ENCODE assay signal across 8 cellular contexts in the genomic region with DNA sequence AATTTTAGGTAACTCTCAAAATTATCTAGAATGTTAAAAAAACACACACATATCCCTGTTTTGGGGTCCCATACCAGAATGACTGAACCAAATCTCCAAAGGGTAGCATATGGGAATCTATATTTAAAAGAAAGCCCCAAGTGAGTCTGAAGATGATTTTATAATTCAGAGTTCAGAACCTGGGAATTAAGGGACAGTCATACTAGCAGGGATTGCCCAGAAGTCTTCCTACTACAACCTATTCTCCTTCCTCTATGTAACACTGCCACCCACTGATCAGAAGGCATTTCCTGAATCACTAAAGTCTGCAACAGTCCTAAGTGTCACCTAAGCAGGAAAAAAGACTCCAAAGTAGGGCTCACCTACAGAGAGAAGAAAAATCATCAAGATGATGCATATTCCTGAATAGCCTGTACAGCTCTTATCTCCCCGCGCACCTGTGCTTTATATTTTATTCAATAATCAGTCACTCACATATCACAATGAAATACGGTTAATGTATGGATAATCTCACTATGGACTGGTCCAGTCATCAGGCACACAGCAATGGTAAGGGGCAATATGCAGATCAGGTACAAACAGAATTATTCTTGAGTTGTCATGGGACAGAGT. TPM values are rescaled to one million over a fixed set of nuclear protein-coding genes. Genes with fewer than 3 reads are reported as not detected.
A peak's percentile ranks its signal among the peaks of the same experiment; 100 is the strongest.
DNase-seq lines count a peak whose midpoint lies in the region; ATAC-seq and TF ChIP-seq lines count a peak whose summit lies in the region.

No MANE protein-coding gene starts in this region.

- peak; percentile 47 for TF ChIP-seq CTCF in BJ (IDR thresholded peaks at IDR 0.05; ENCODE audit: insufficient read depth, low read depth, low read length)

- peak; percentile 34 for ATAC-seq in GM18498 (IDR thresholded peaks at IDR 0.05; ENCODE audit: unreplicated experiment)
- ATAC-seq in HG02852 (IDR thresholded peaks at IDR 0.05; ENCODE audit: unreplicated experiment): peak; percentile 27

- POLR2A ChIA-PET in BJ (lab: Charles Lee): no interaction called here

- no peaks in the 10 kb centered on the region for H3K27me3 ChIP-seq in BJ (ENCODE audit: control insufficient read depth, insufficient read depth, low read length)

- DNase-seq in BJ (ENCODE audit: low read depth): no peak
- DNase-seq in OCI-M1 (lab: John Stamatoyannopoulos, UW): peak; percentile 80
- DNase-seq in dermis blood vessel endothelial cell: peak; percentile 80
- peak; percentile 80 for DNase-seq in myocyte (ENCODE audit: low read depth)
- no peak for DNase-seq in ecto neural progenitor cell (ENCODE audit: low spot score)
- no peak for DNase-seq in anterior cingulate cortex (lab: John Stamatoyannopoulos, UW)

- H3K36me3 ChIP-seq in BJ (ENCODE audit: control insufficient read depth, insufficient read depth, low read length): no peaks in the 10 kb centered on the region

- CTCF ChIA-PET in BJ (lab: Yijun Ruan, JAX): interaction anchor here (1.0 to 3.6 kb wide), 9 partner anchors 10 to 439 kb away, joined by 3 to 22 read pairs (median 6); no protein-coding TSS in a partner anchor

- no peak overlapping the region for H3K4me3 ChIP-seq in BJ (ENCODE audit: low read depth, low read length)

RNA-seq across cellular contexts. Expression of gene RGS1, which starts 4.9 kb away (rescaled TPM):
- not detected in 2 replicates for polyA plus RNA-seq in BJ (2011; rRNA removed)
- polyA minus RNA-seq in BJ (2011; rRNA and poly(A)+ RNA removed): not detected in 2 replicates
- total RNA-seq in dermis blood vessel endothelial cell (not detected in 2 replicates), myocyte (0.43 TPM in 1 of 2 replicates, not detected in the other)
- 0.04 TPM for polyA plus RNA-seq in myocyte (2012)

RNA-seq across cellular contexts. Expression of gene RGS13, which starts 55.5 kb away (rescaled TPM):
- polyA plus RNA-seq in BJ (2011; rRNA removed): not detected in 2 replicates
- not detected in 2 replicates for polyA minus RNA-seq in BJ (2011; rRNA and poly(A)+ RNA removed)
- total RNA-seq in dermis blood vessel endothelial cell: not detected in 2 replicates
- total RNA-seq in myocyte: 0.62 and 0.68 TPM in 2 replicates
- 0.04 TPM for polyA plus RNA-seq in myocyte (2012)

Comparison
In these comparisons a context has a peak if more than half of its experiments do, and no peak if none do; other contexts are left out.
1. DNase-seq: peak in OCI-M1 (single experiment), dermis blood vessel endothelial cell (single experiment) and myocyte (single experiment); none in BJ (single experiment), ecto neural progenitor cell (single experiment) and anterior cingulate cortex (0 of 58).